ENCODE assay signal across 25 cellular contexts in the genomic region with DNA sequence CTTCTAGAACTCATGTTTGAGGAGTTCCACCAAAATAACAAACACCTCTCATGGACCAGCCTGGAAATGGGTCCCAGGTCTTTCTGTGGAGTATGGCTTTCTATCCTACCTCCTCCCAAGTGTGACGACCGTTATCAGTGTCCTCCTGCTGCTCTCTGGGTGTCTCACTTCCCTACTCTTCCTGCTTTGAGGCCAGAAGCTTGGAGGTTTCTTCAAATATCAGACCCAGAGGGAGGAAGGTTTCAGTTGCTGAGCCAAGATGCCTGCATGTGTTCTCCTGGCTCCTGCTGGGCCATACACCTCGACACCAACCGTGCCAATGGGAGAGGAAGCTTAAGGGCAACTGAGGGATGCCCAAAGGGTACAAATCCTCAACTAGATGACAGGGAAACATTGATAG.
"Had no signal": no experiment of that assay in that cellular context is flagged by ENCODE, and none has a peak within 500 bp of the region (broad histone marks: within the 10 kb centered on the region; RNA-seq: fewer than 3 reads in every experiment).

No MANE protein-coding gene starts in this region.

- H3K36me3 ChIP-seq: neural progenitor cell, ovary, uterus had no signal

- H3K27ac ChIP-seq: left lung, lower lobe of right lung, neural progenitor cell, ovary, right atrium auricular region, right lobe of liver, tibial nerve, uterus had no signal

- DNase-seq: hypothalamus; immature natural killer cell; kidney; left colon; left lung; lower lobe of right lung; mammary epithelial cell; mesenchymal stem cell; naive B cell; natural killer cell; nephron progenitor cell; ovary; right lobe of liver; stimulated activated CD4-positive, alpha-beta T cell treated with anti-CD3 and anti-CD28 coated beads, Interleukin-1b, Interleukin-23, amount 100 ng/mL, for 48 hours; stimulated activated CD4-positive, alpha-beta T cell treated with anti-CD3 and anti-CD28 coated beads, Interleukin-2, amount 100 ng/mL, for 48 hours; stimulated activated CD4-positive, alpha-beta T cell treated with anti-CD3 and anti-CD28 coated beads, Interleukin-4, amount 100 ng/mL, for 4 hours; stimulated activated CD8-positive, alpha-beta memory T cell treated with anti-CD3 and anti-CD28 coated beads, Interleukin-4, amount 100 ng/mL, for 48 hours; stimulated activated naive CD4-positive, alpha-beta T cell treated with Interleukin-2 at 50 U/mL for 16 hours; stimulated activated naive CD8-positive, alpha-beta T cell treated with anti-CD3 and anti-CD28 coated beads, Interleukin-15, amount 100 ng/mL, for 72 hours; substantia nigra; uterus had no signal

- H3K4me3 ChIP-seq: left lung, lower lobe of right lung, neural progenitor cell, ovary, right atrium auricular region, right lobe of liver, smooth muscle cell, tibial nerve, uterus had no signal

- H3K27me3 ChIP-seq: left lung, neural progenitor cell, ovary, right atrium auricular region, right lobe of liver, tibial nerve, uterus had no signal

- H3K4me2 ChIP-seq: neural progenitor cell, smooth muscle cell had no signal

- H3K4me1 ChIP-seq: lower lobe of right lung, neural progenitor cell, right lobe of liver, tibial nerve, uterus had no signal

- H3K9me3 ChIP-seq: left lung, lower lobe of right lung, ovary, right atrium auricular region, right lobe of liver, tibial nerve, uterus had no signal

- H3K9ac ChIP-seq: neural progenitor cell had no signal
